In the genomic region with DNA sequence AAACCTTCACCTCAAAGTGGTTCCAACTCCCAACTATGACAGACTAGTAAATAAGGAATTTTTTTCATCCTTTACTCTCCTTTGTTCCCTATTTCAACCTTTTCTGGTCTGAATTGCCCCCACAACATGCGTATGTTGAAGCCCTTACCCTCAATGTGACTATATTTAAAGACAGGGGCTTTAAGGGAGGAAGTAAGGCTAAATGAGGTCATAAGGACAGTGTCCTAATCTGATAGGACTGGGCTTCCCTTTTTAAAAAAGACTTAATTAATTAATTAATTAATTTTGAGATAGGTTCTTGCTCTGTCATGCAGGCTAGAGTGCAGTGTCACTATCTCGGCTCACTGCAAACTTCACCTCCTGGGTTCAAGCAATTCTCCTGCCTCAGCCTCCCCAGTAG, we compare ENCODE assay signal across 20 cellular contexts.
A peak's percentile ranks its signal among the peaks of the same experiment; 100 is the strongest.
DNase-seq lines count a peak whose midpoint lies in the region; ATAC-seq and TF ChIP-seq lines count a peak whose summit lies in the region.
"Had no signal": no experiment of that assay in that cellular context is flagged by ENCODE, and none has a peak within 500 bp of the region (broad histone marks: within the 10 kb centered on the region; RNA-seq: fewer than 3 reads in every experiment).

No MANE protein-coding gene starts in this region.

- no peak for ATAC-seq in GM18868 (IDR thresholded peaks at IDR 0.05; ENCODE audit: unreplicated experiment)
- ATAC-seq: HepG2, PC-3 had no signal

- H3K9me3 Mint-ChIP-seq in dendritic cell treated with granulocyte-macrophage colony-stimulating factor and Interleukin-4, amounts not matched to agents 40 ng/mL and 50 ng/mL, for 4 days: peaks cover 17% of the 10 kb centered on the region
- peaks cover 6% of the 10 kb centered on the region for H3K9me3 Mint-ChIP-seq in progenitor cell of endocrine pancreas (ENCODE audit: low read depth)

- H3K27ac Mint-ChIP-seq in dendritic cell treated with granulocyte-macrophage colony-stimulating factor and Interleukin-4, amounts not matched to agents 40 ng/mL and 50 ng/mL, for 4 days: peak overlapping the region; percentile 86
- H3K27ac Mint-ChIP-seq in progenitor cell of endocrine pancreas: peak overlapping the region; percentile 8

- H3K27me3 Mint-ChIP-seq in dendritic cell treated with granulocyte-macrophage colony-stimulating factor and Interleukin-4, amounts not matched to agents 40 ng/mL and 50 ng/mL, for 4 days: no peaks in the 10 kb centered on the region
- H3K27me3 Mint-ChIP-seq in progenitor cell of endocrine pancreas: no peaks in the 10 kb centered on the region

- peaks cover 78% of the 10 kb centered on the region for H3K4me1 Mint-ChIP-seq in dendritic cell treated with granulocyte-macrophage colony-stimulating factor and Interleukin-4, amounts not matched to agents 40 ng/mL and 50 ng/mL, for 4 days (ENCODE audit: low read depth)
- H3K4me1 Mint-ChIP-seq in progenitor cell of endocrine pancreas (ENCODE audit: low read depth): peaks cover 5% of the 10 kb centered on the region

- peaks cover 16% of the 10 kb centered on the region for H3K36me3 Mint-ChIP-seq in dendritic cell treated with granulocyte-macrophage colony-stimulating factor and Interleukin-4, amounts not matched to agents 40 ng/mL and 50 ng/mL, for 4 days (ENCODE audit: low read depth)
- no peaks in the 10 kb centered on the region for H3K36me3 Mint-ChIP-seq in progenitor cell of endocrine pancreas (ENCODE audit: insufficient read depth)

- TF ChIP-seq CTCF in progenitor cell of endocrine pancreas (IDR thresholded peaks at IDR 0.05; ENCODE audit: unreplicated experiment): no peak

- H3K4me3 Mint-ChIP-seq in dendritic cell treated with granulocyte-macrophage colony-stimulating factor and Interleukin-4, amounts not matched to agents 40 ng/mL and 50 ng/mL, for 4 days: no peak overlapping the region
- no peak overlapping the region for H3K4me3 Mint-ChIP-seq in progenitor cell of endocrine pancreas (ENCODE audit: low read depth)

- DNase-seq in NOMO-1 treated with DMSO at 0.1 percent for 48 hours (lab: John Stamatoyannopoulos, UW; ENCODE audit: unreplicated experiment): peak; percentile 24
- DNase-seq in NOMO-1 treated with dmso at 0.1 percent for 144 hours (lab: John Stamatoyannopoulos, UW; ENCODE audit: unreplicated experiment): no peak
- DNase-seq in OCI-M1 (lab: John Stamatoyannopoulos, UW): peak; percentile 4
- DNase-seq in progenitor cell of endocrine pancreas (ENCODE audit: low spot score, unreplicated experiment): no peak
- DNase-seq in cerebellar nuclear complex (lab: John Stamatoyannopoulos, UW): no peak
- DNase-seq in activated gamma-delta T cell treated with Interleukin-2 at 50 U/mL for 16 hours: no peak
- DNase-seq: ACHN, GDM1, H7, KG1, NCI-H1048, NCI-H1417 treated with DMSO at 0.1 percent for 48 hours, NCI-H187, NCI-H446, NCI-H526, PC-3, Right ventricle myocardium superior had no signal

- intact Hi-C loops in dendritic cell treated with granulocyte-macrophage colony-stimulating factor and Interleukin-4, amounts not matched to agents 40 ng/mL and 50 ng/mL, for 4 days (cut with micrococcal nuclease): no loop called here

Comparison
In these comparisons a context has a peak if more than half of its experiments do, and no peak if none do; other contexts are left out.
1. DNase-seq: peak in NOMO-1 treated with DMSO at 0.1 percent for 48 hours (single experiment) and OCI-M1 (single experiment); none in NOMO-1 treated with dmso at 0.1 percent for 144 hours (single experiment), progenitor cell of endocrine pancreas (single experiment), cerebellar nuclear complex (0 of 2) and activated gamma-delta T cell treated with Interleukin-2 at 50 U/mL for 16 hours (single experiment).